Comparison of ENCODE assay signal across 39 cellular contexts in the genomic region with DNA sequence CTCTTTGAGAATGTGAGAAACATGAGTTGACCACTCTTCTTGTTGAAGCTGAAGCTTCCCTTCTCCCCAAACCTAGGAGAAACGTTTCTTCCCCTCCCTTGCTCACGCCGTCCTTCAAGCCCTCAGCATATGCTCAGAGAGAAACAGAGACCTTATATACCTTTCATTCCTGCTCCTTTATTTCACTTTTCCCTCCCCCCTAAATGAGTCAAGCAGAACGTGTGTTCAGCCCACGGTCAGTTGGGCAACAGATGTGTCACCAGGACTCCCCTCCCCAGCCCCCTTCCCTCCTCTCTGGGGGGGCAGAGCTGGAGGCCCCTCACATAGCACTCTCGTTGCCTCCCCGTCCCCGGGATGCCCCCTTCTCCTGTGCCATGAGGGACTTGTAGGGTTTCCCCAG. TPM values are rescaled to one million over a fixed set of nuclear protein-coding genes. Genes with fewer than 3 reads are reported as not detected.
"Had no signal": no experiment of that assay in that cellular context is flagged by ENCODE, and none has a peak within 500 bp of the region (broad histone marks: within the 10 kb centered on the region; RNA-seq: fewer than 3 reads in every experiment).

No MANE protein-coding gene starts in this region.

- H3K9me3 ChIP-seq: MG63 had no signal

- H3K27ac ChIP-seq: KMS-11 had no signal

- H3K4me2 ChIP-seq: KMS-11 had no signal

- H3K4me3 ChIP-seq: MG63 had no signal

- H3K9ac ChIP-seq: KMS-11 had no signal

- DNase-seq: Karpas-422, Kasumi-1, MG63, MM.1S, MV-4-11, NCI-H1048, NCI-H1092, NCI-H1092 treated with DMSO at 0.1 percent for 48 hours, NCI-H1105, NCI-H1105 treated with DMSO at 0.1 percent for 48 hours, NCI-H1417, NCI-H1417 treated with DMSO at 0.1 percent for 48 hours, NCI-H1436, NCI-H1436 treated with DMSO at 0.1 percent for 48 hours, NCI-H146, NCI-H1694, NCI-H1694 treated with DMSO at 0.1 percent for 48 hours, NCI-H187, NCI-H187 treated with DMSO at 0.1 percent for 48 hours, NCI-H1930, NCI-H2029, NCI-H2029 treated with DMSO at 0.1 percent for 48 hours, NCI-H2081, NCI-H2081 treated with DMSO at 0.1 percent for 48 hours, NCI-H2107, NCI-H2171, NCI-H2171 treated with DMSO at 0.1 percent for 48 hours, NCI-H2227 treated with DMSO at 0.1 percent for 48 hours, NCI-H226, NCI-H345, NCI-H446, NCI-H446 treated with DMSO at 0.1 percent for 48 hours, NCI-H510A, NCI-H510A treated with DMSO at 0.1 percent for 48 hours had no signal

- H3K36me3 ChIP-seq: MG63 had no signal

RNA-seq across cellular contexts. Expression of a gene that starts 8.6 kb away (rescaled TPM):
- total RNA-seq: LHCN-M2, M059J, MCF 10A, NCI-H460 had no signal

RNA-seq across cellular contexts. Expression of a gene that starts 29.8 kb away (rescaled TPM):
- total RNA-seq: LHCN-M2, M059J, MCF 10A, NCI-H460 had no signal
